ENCODE assay signal across 9 cellular contexts in genomic region chr6:122947355-122947754, GRCh38. TPM values are rescaled to one million over a fixed set of nuclear protein-coding genes. Genes with fewer than 3 reads are reported as not detected.
DNase-seq lines count a peak whose midpoint lies in the region; ATAC-seq and TF ChIP-seq lines count a peak whose summit lies in the region.
"Had no signal": no experiment of that assay in that cellular context is flagged by ENCODE, and none has a peak within 500 bp of the region (broad histone marks: within the 10 kb centered on the region; RNA-seq: fewer than 3 reads in every experiment).

No MANE protein-coding gene starts in this region.

- H3K27me3 ChIP-seq in MM.1S (replicated peaks; ENCODE audit: insufficient read depth, low read length) = no peaks in the 10 kb centered on the region

- no peaks in the 10 kb centered on the region for H3K9me3 ChIP-seq in MM.1S (replicated peaks; ENCODE audit: insufficient read depth, low read length)

- no peak overlapping the region for H3K27ac ChIP-seq in MM.1S (ENCODE audit: low read length)
- H3K27ac ChIP-seq: HL-60 had no signal

- H3K4me3 Mint-ChIP-seq in progenitor cell of endocrine pancreas (ENCODE audit: low read depth) = no peak overlapping the region

- DNase-seq in NCI-H1417 (lab: John Stamatoyannopoulos, UW) = peak; percentile 3 to 22 (median 6)
- no peak for DNase-seq in NCI-H1417 treated with DMSO at 0.1 percent for 48 hours (lab: John Stamatoyannopoulos, UW)
- peak; percentile 7 for DNase-seq in MM.1S
- DNase-seq in choroid plexus epithelial cell (ENCODE audit: low read depth) = peak; percentile 47
- DNase-seq in progenitor cell of endocrine pancreas (ENCODE audit: low spot score, unreplicated experiment) = no peak
- no peak for DNase-seq in RPMI8226
- no peak for DNase-seq in NCI-H226

- TF ChIP-seq CTCF in MM.1S (IDR thresholded peaks at IDR 0.05; ENCODE audit: low read length) = peak; percentile 59
- TF ChIP-seq CTCF in choroid plexus epithelial cell (conservative IDR thresholded peaks at IDR 0.05; ENCODE audit: low read depth, low read length) = peak; percentile 73
- peak; percentile 62 for TF ChIP-seq CTCF in progenitor cell of endocrine pancreas (IDR thresholded peaks at IDR 0.05; ENCODE audit: unreplicated experiment)

- H3K4me1 ChIP-seq in MM.1S (ENCODE audit: low read length) = no peaks in the 10 kb centered on the region

- H3K27me3 Mint-ChIP-seq in progenitor cell of endocrine pancreas = no peaks in the 10 kb centered on the region

- no peak overlapping the region for H2AFZ ChIP-seq in MM.1S (ENCODE audit: low read length)

- H3K9me2 ChIP-seq in MM.1S (replicated peaks; ENCODE audit: insufficient read depth, low read length) = no peaks in the 10 kb centered on the region

- no peaks in the 10 kb centered on the region for H3K36me3 Mint-ChIP-seq in progenitor cell of endocrine pancreas (ENCODE audit: insufficient read depth)

- H3K79me2 ChIP-seq in MM.1S (ENCODE audit: low read length) = no peaks in the 10 kb centered on the region

- H3K36me3 ChIP-seq in MM.1S (replicated peaks; ENCODE audit: insufficient read depth, low read length) = no peaks in the 10 kb centered on the region

- no peak overlapping the region for H3K4me3 ChIP-seq in MM.1S (ENCODE audit: low read length)
- H3K4me3 ChIP-seq in choroid plexus epithelial cell (ENCODE audit: low read depth, low read length) = no peak overlapping the region

- no peak overlapping the region for H3K27ac Mint-ChIP-seq in progenitor cell of endocrine pancreas

- H3K4me1 Mint-ChIP-seq in progenitor cell of endocrine pancreas (ENCODE audit: low read depth) = no peaks in the 10 kb centered on the region

- ATAC-seq in esophagus mucosa = no peak

- no peaks in the 10 kb centered on the region for H3F3A ChIP-seq in MM.1S (ENCODE audit: insufficient read depth, low read length)

- no peak overlapping the region for H3K4me2 ChIP-seq in MM.1S (ENCODE audit: low read depth, low read length)

- no peaks in the 10 kb centered on the region for H4K20me1 ChIP-seq in MM.1S (ENCODE audit: insufficient read depth, low read length)

- H3K9ac ChIP-seq in MM.1S (ENCODE audit: low read length) = no peak overlapping the region

- H3K9me3 Mint-ChIP-seq in progenitor cell of endocrine pancreas (ENCODE audit: low read depth) = peaks cover 4% of the 10 kb centered on the region

RNA-seq across cellular contexts. Expression of gene CLVS2, which starts 48.7 kb away (rescaled TPM):
- total RNA-seq in progenitor cell of endocrine pancreas (0.34 and 0.69 TPM in 2 replicates), esophagus mucosa (not detected)

Comparison
In these comparisons a context has a peak if more than half of its experiments do, and no peak if none do; other contexts are left out.
1. DNase-seq: peak in NCI-H1417 (3 of 3), MM.1S (single experiment) and choroid plexus epithelial cell (single experiment); none in NCI-H1417 treated with DMSO at 0.1 percent for 48 hours (single experiment), progenitor cell of endocrine pancreas (single experiment), RPMI8226 (single experiment) and NCI-H226 (single experiment).
2. Peak in every context shown above with its lines, with median percentiles within 50 percentile points of each other: CTCF ChIP-seq.